In the genomic region with DNA sequence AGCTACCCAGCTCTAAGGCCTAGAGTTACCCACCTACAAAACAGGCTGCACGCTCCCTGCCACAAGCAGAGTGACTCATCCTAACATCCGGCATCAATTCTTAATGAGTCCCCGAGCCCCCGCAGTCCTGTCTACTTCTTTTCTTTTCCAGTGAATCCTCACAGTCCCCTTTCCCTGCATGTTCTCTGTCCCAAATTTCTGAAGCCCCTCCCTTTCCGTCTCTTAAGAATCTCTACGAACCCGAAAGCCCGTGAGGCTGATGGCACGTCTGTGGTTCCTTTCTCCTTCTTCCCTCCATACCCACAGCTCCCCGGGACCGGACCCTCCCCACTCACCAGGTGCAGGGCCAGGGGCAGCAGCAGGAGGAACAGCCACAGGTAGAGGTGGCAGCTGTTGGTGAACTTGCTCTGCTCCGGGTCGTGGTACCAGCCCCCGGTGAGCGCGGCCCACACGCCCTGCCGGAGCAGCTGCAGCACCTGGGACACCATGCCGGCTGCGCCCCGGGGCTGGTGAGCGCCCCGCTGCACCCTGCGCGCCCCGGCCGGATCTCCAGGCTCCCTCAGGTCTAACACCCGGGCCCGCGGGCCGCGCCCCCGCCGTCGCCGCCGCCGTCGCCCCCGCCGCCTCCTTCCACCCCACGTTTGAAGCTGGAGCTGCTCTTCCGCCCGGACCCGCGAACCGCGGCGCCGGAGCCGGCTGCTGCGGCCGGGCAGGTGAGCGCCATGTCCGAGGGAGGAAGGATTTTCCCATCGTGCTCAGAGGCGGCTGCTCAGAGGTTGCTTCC, we compare ENCODE assay signal across 8 cellular contexts. TPM values are rescaled to one million over a fixed set of nuclear protein-coding genes. Genes with fewer than 3 reads are reported as not detected.
DNase-seq lines count a peak whose midpoint lies in the region; ATAC-seq lines count a peak whose summit lies in the region.

Gene PCNX2 (minus strand): TSS at position 735 of the 784 bp plus-strand sequence. CDS start 247 bp downstream, at position 488.

- no peaks in the 10 kb centered on the region for H3K27me3 Mint-ChIP-seq in naive thymus-derived CD8-positive, alpha-beta T cell

- peaks cover 11 to 34% (median 28%) of the 10 kb centered on the region in 4 donors for H3K4me1 Mint-ChIP-seq in naive thymus-derived CD8-positive, alpha-beta T cell

- ATAC-seq in GM19372 (IDR thresholded peaks at IDR 0.05; ENCODE audit: low read depth, unreplicated experiment) (peak; percentile 95), HG03520 (IDR thresholded peaks at IDR 0.05; ENCODE audit: unreplicated experiment) (peak; percentile 94), esophagus mucosa (peak; percentile 83)
- peak; percentile 93 for ATAC-seq in naive thymus-derived CD8-positive, alpha-beta T cell

- no peaks in the 10 kb centered on the region for H3K9me3 Mint-ChIP-seq in naive thymus-derived CD8-positive, alpha-beta T cell

- POLR2A ChIA-PET in naive thymus-derived CD8-positive, alpha-beta T cell (lab: Charles Lee) = interaction anchor here (1.3 kb wide), 3 partner anchors 12 to 1032 kb away, joined by 3 to 5 read pairs (median 3); partner anchors contain the start of gene MAP3K21

- H3K27ac Mint-ChIP-seq in naive thymus-derived CD8-positive, alpha-beta T cell = peak within 1 kb of the TSS; percentile 82 to 93 (median 89)

- DNase-seq in CD1c-positive myeloid dendritic cell (ENCODE audit: extremely low spot score) = peak; percentile 56
- DNase-seq in NOMO-1 (lab: John Stamatoyannopoulos, UW; ENCODE audit: unreplicated experiment in 2 of 2) = peak; percentile 49 to 64
- DNase-seq in activated T-cell treated with anti-CD3 and anti-CD28 coated beads for 4 hours = peak; percentile 55
- peak; percentile 33 to 69 (median 52) for DNase-seq in naive thymus-derived CD8-positive, alpha-beta T cell
- peak; percentile 66 for DNase-seq in stimulated activated naive CD4-positive, alpha-beta T cell treated with Interleukin-2 at 50 U/mL for 16 hours (lab: John Stamatoyannopoulos, UW)

- no peaks in the 10 kb centered on the region for H3K36me3 Mint-ChIP-seq in naive thymus-derived CD8-positive, alpha-beta T cell

- peak within 1 kb of the TSS; percentile 84 to 96 (median 91) for H3K4me3 Mint-ChIP-seq in naive thymus-derived CD8-positive, alpha-beta T cell

RNA-seq across cellular contexts. Expression of gene PCNX2, which starts in this region (rescaled TPM):
- total RNA-seq in esophagus mucosa = 11.5 TPM
- 10 to 100 TPM; 53.1 to 54.8 TPM for total RNA-seq in naive thymus-derived CD8-positive, alpha-beta T cell
- polyA plus RNA-seq in naive thymus-derived CD8-positive, alpha-beta T cell = 1 to 10 TPM; 2.2 to 6.9 (median 3.2) TPM

Comparison
In these comparisons a context has a peak if more than half of its experiments do, and no peak if none do; other contexts are left out.
1. Peak in every context shown above with its lines: DNase-seq and ATAC-seq.